ENCODE assay signal across 40 cellular contexts in genomic region chr2:27561060-27561459, GRCh38.
"Had no signal": no experiment of that assay in that cellular context is flagged by ENCODE, and none has a peak within 500 bp of the region (broad histone marks: within the 10 kb centered on the region; RNA-seq: fewer than 3 reads in every experiment).

No MANE protein-coding gene starts in this region.

- H3K27ac Mint-ChIP-seq: activated naive CD4-positive, alpha-beta T cell treated with anti-CD3 and anti-CD28 coated beads for 36 hours; activated naive CD4-positive, alpha-beta T cell treated with anti-CD3 and anti-CD28 coated beads, Interleukin-2, amount 10 ng/mL, durations not matched to agents 7 days and 5 days; activated naive CD4-positive, alpha-beta T cell treated with anti-CD3 and anti-CD28 coated beads, Interleukin-2, amount 50 U/mL, for 24 hours; activated naive CD4-positive, alpha-beta T cell treated with anti-CD3 and anti-CD28 coated beads, Interleukin-2, amount 50 U/mL, for 72 hours; activated naive CD8-positive, alpha-beta T cell; activated naive CD8-positive, alpha-beta T cell treated with anti-CD3 and anti-CD28 coated beads for 36 hours; activated naive CD8-positive, alpha-beta T cell treated with anti-CD3 and anti-CD28 coated beads, Interleukin-2, amount 10 ng/mL, durations not matched to agents 7 days and 5 days; activated naive CD8-positive, alpha-beta T cell treated with anti-CD3 and anti-CD28 coated beads, Interleukin-2, amount 50 U/mL, for 24 hours; activated T-cell treated with anti-CD3 and anti-CD28 coated beads, Interleukin-2, amount 50 U/mL, for 24 hours; activated T-cell treated with anti-CD3 and anti-CD28 coated beads, Interleukin-2, amount 50 U/mL, for 72 hours; activated T-helper 1 cell treated with anti-CD3 and anti-CD28 coated beads, Interleukin-12 subunit alpha, Interleukin-12 subunit beta, Interleukin-2, Interleukin-4 antibody, amounts not matched to agents 30 ng/mL and 10 ng/mL and 1 ng/mL, durations not matched to agents 14 hours and 24 hours and 36 hours; activated T-helper 17 cell treated with anti-CD3 and anti-CD28 coated beads, Interleukin-2, amount 50 U/mL, for 72 hours; activated T-helper 2 cell treated with anti-CD3 and anti-CD28 coated beads, Interferon-gamma antibody, Interleukin-2, Interleukin-4, amounts not matched to agents 10 μg/mL and 5 μg/mL and 100 μg/mL, durations not matched to agents 14 hours and 24 hours and 36 hours; brain had no signal

- H3K4me3 ChIP-seq: adrenal gland, ascending aorta, body of pancreas, breast epithelium, cardiac muscle cell had no signal

- H3K36me3 Mint-ChIP-seq: activated naive CD4-positive, alpha-beta T cell treated with anti-CD3 and anti-CD28 coated beads, Interleukin-2, amount 10 ng/mL, durations not matched to agents 7 days and 5 days; activated naive CD4-positive, alpha-beta T cell treated with anti-CD3 and anti-CD28 coated beads, Interleukin-2, amount 50 U/mL, for 72 hours; activated naive CD8-positive, alpha-beta T cell; activated naive CD8-positive, alpha-beta T cell treated with anti-CD3 and anti-CD28 coated beads for 36 hours; activated naive CD8-positive, alpha-beta T cell treated with anti-CD3 and anti-CD28 coated beads, Interleukin-2, amount 10 ng/mL, durations not matched to agents 7 days and 5 days; brain had no signal

- H3K27ac ChIP-seq: adrenal gland, ascending aorta, body of pancreas, brain microvascular endothelial cell, breast epithelium, cardiac muscle cell had no signal

- H3K9me3 ChIP-seq: adrenal gland, ascending aorta, body of pancreas, breast epithelium had no signal

- H3K4me1 Mint-ChIP-seq: activated naive CD4-positive, alpha-beta T cell treated with anti-CD3 and anti-CD28 coated beads, Interleukin-2, amount 10 ng/mL, durations not matched to agents 7 days and 5 days; activated naive CD4-positive, alpha-beta T cell treated with anti-CD3 and anti-CD28 coated beads, Interleukin-2, amount 50 U/mL, for 24 hours; activated naive CD8-positive, alpha-beta T cell treated with anti-CD3 and anti-CD28 coated beads for 36 hours; activated naive CD8-positive, alpha-beta T cell treated with anti-CD3 and anti-CD28 coated beads, Interleukin-2, amount 10 ng/mL, durations not matched to agents 7 days and 5 days; activated naive CD8-positive, alpha-beta T cell treated with anti-CD3 and anti-CD28 coated beads, Interleukin-2, amount 50 U/mL, for 24 hours; activated T-helper 17 cell treated with anti-CD3 and anti-CD28 coated beads, Interleukin-2, amount 50 U/mL, for 72 hours; brain; central memory CD8-positive, alpha-beta T cell had no signal

- H3K9me3 Mint-ChIP-seq: activated naive CD4-positive, alpha-beta T cell treated with anti-CD3 and anti-CD28 coated beads for 36 hours; activated naive CD4-positive, alpha-beta T cell treated with anti-CD3 and anti-CD28 coated beads, Interleukin-2, amount 10 ng/mL, durations not matched to agents 7 days and 5 days; activated naive CD4-positive, alpha-beta T cell treated with anti-CD3 and anti-CD28 coated beads, Interleukin-2, amount 50 U/mL, for 24 hours; activated naive CD4-positive, alpha-beta T cell treated with anti-CD3 and anti-CD28 coated beads, Interleukin-2, amount 50 U/mL, for 72 hours; activated naive CD8-positive, alpha-beta T cell treated with anti-CD3 and anti-CD28 coated beads for 36 hours; activated naive CD8-positive, alpha-beta T cell treated with anti-CD3 and anti-CD28 coated beads, Interleukin-2, amount 10 ng/mL, durations not matched to agents 7 days and 5 days; activated naive CD8-positive, alpha-beta T cell treated with anti-CD3 and anti-CD28 coated beads, Interleukin-2, amount 50 U/mL, for 24 hours; activated T-cell treated with anti-CD3 and anti-CD28 coated beads, Interleukin-2, amount 50 U/mL, for 24 hours; activated T-cell treated with anti-CD3 and anti-CD28 coated beads, Interleukin-2, amount 50 U/mL, for 4 hours; activated T-cell treated with anti-CD3 and anti-CD28 coated beads, Interleukin-2, amount 50 U/mL, for 72 hours; activated T-helper 1 cell treated with anti-CD3 and anti-CD28 coated beads, Interleukin-12 subunit alpha, Interleukin-12 subunit beta, Interleukin-2, Interleukin-4 antibody, amounts not matched to agents 30 ng/mL and 10 ng/mL and 1 ng/mL, durations not matched to agents 14 hours and 24 hours and 36 hours; activated T-helper 17 cell treated with anti-CD3 and anti-CD28 coated beads, Interleukin-2, amount 50 U/mL, for 72 hours; activated T-helper 2 cell treated with anti-CD3 and anti-CD28 coated beads, Interferon-gamma antibody, Interleukin-2, Interleukin-4, amounts not matched to agents 10 μg/mL and 5 μg/mL and 100 μg/mL, durations not matched to agents 14 hours and 24 hours and 36 hours; central memory CD8-positive, alpha-beta T cell had no signal

- H3K36me3 ChIP-seq: adrenal gland, ascending aorta, brain microvascular endothelial cell, breast epithelium, cardiac muscle cell had no signal

- H3K27me3 ChIP-seq: adrenal gland, ascending aorta, body of pancreas, brain microvascular endothelial cell, breast epithelium, cardiac muscle cell had no signal

- ATAC-seq: activated naive CD4-positive, alpha-beta T cell treated with anti-CD3 and anti-CD28 coated beads, Interleukin-2, amount 50 U/mL, for 72 hours; activated naive CD8-positive, alpha-beta T cell treated with anti-CD3 and anti-CD28 coated beads, Interleukin-2, amount 50 U/mL, for 24 hours; activated T-cell treated with anti-CD3 and anti-CD28 coated beads, Interleukin-2, amount 50 U/mL, for 4 hours; activated T-cell treated with anti-CD3 and anti-CD28 coated beads, Interleukin-2, amount 50 U/mL, for 72 hours; activated T-helper 17 cell treated with anti-CD3 and anti-CD28 coated beads, Interleukin-2, amount 50 U/mL, for 72 hours; body of pancreas had no signal

- FAIRE-seq: astrocyte, bronchial epithelial cell had no signal

- H3K4me3 Mint-ChIP-seq: activated naive CD4-positive, alpha-beta T cell treated with anti-CD3 and anti-CD28 coated beads for 36 hours; activated naive CD4-positive, alpha-beta T cell treated with anti-CD3 and anti-CD28 coated beads, Interleukin-2, amount 10 ng/mL, durations not matched to agents 7 days and 5 days; activated naive CD4-positive, alpha-beta T cell treated with anti-CD3 and anti-CD28 coated beads, Interleukin-2, amount 50 U/mL, for 24 hours; activated naive CD8-positive, alpha-beta T cell; activated naive CD8-positive, alpha-beta T cell treated with anti-CD3 and anti-CD28 coated beads for 36 hours; activated naive CD8-positive, alpha-beta T cell treated with anti-CD3 and anti-CD28 coated beads, Interleukin-2, amount 10 ng/mL, durations not matched to agents 7 days and 5 days; activated naive CD8-positive, alpha-beta T cell treated with anti-CD3 and anti-CD28 coated beads, Interleukin-2, amount 50 U/mL, for 24 hours; activated T-cell treated with anti-CD3 and anti-CD28 coated beads, Interleukin-2, amount 50 U/mL, for 24 hours; activated T-cell treated with anti-CD3 and anti-CD28 coated beads, Interleukin-2, amount 50 U/mL, for 4 hours; activated T-cell treated with anti-CD3 and anti-CD28 coated beads, Interleukin-2, amount 50 U/mL, for 72 hours; activated T-helper 1 cell treated with anti-CD3 and anti-CD28 coated beads, Interleukin-12 subunit alpha, Interleukin-12 subunit beta, Interleukin-2, Interleukin-4 antibody, amounts not matched to agents 30 ng/mL and 10 ng/mL and 1 ng/mL, durations not matched to agents 14 hours and 24 hours and 36 hours; activated T-helper 17 cell treated with anti-CD3 and anti-CD28 coated beads, Interleukin-2, amount 50 U/mL, for 72 hours; brain; central memory CD8-positive, alpha-beta T cell had no signal

- H3K4me1 ChIP-seq: adrenal gland, ascending aorta, body of pancreas, breast epithelium had no signal

- DNase-seq: activated effector memory CD4-positive, alpha-beta T cell treated with anti-CD3 and anti-CD28 coated beads, Interleukin-2, amount 50 U/mL, for 16 hours; activated effector memory CD4-positive, alpha-beta T cell treated with Interleukin-2 at 50 U/mL for 16 hours; activated gamma-delta T cell; activated gamma-delta T cell treated with Interleukin-2 at 50 U/mL for 16 hours; activated naive CD4-positive, alpha-beta T cell; activated naive CD4-positive, alpha-beta T cell treated with anti-CD3 and anti-CD28 coated beads for 36 hours; activated naive CD4-positive, alpha-beta T cell treated with anti-CD3 and anti-CD28 coated beads, Interleukin-2, amount 10 ng/mL, durations not matched to agents 7 days and 5 days; activated naive CD4-positive, alpha-beta T cell treated with anti-CD3 and anti-CD28 coated beads, Interleukin-2, amount 50 U/mL, for 16 hours; activated naive CD4-positive, alpha-beta T cell treated with Interleukin-2 at 50 U/mL for 16 hours; activated naive CD8-positive, alpha-beta T cell treated with anti-CD3 and anti-CD28 coated beads for 36 hours; activated naive CD8-positive, alpha-beta T cell treated with anti-CD3 and anti-CD28 coated beads, Interleukin-2, amount 10 ng/mL, durations not matched to agents 7 days and 5 days; activated naive CD8-positive, alpha-beta T cell treated with anti-CD3 and anti-CD28 coated beads, Interleukin-2, amount 50 U/mL, for 24 hours; activated T-cell treated with anti-CD3 and anti-CD28 coated beads, Interleukin-2, amount 50 U/mL, for 1 hour; activated T-cell treated with anti-CD3 and anti-CD28 coated beads, Interleukin-2, amount 50 U/mL, for 24 hours; activated T-cell treated with anti-CD3 and anti-CD28 coated beads, Interleukin-2, amount 50 U/mL, for 4 hours; activated T-cell treated with anti-CD3 and anti-CD28 coated beads, Interleukin-2, amount 50 U/mL, for 48 hours; activated T-cell treated with anti-CD3 and anti-CD28 coated beads, Interleukin-2, amount 50 U/mL, for 72 hours; adrenal gland; amniotic stem cell; amygdala; anterior cingulate cortex; aorta; body of pancreas; brain microvascular endothelial cell; caudate nucleus; central memory CD4-positive, alpha-beta T cell; cerebellar nuclear complex had no signal
